In genomic region chr4:59553063-59553738, GRCh38 we compare ENCODE assay signal across 9 cellular contexts.
DNase-seq lines count a peak whose midpoint lies in the region; ATAC-seq and TF ChIP-seq lines count a peak whose summit lies in the region.
"Had no signal": no experiment of that assay in that cellular context is flagged by ENCODE, and none has a peak within 500 bp of the region (broad histone marks: within the 10 kb centered on the region; RNA-seq: fewer than 3 reads in every experiment).

No MANE protein-coding gene starts in this region.

- WGBS in spleen, 5 donors = 13 to 33% (median 25%) methylated on average over 2 of the region's 2 CpGs
- 38 to 63% methylated on average over 2 of the region's 2 CpGs for WGBS in body of pancreas, 2 donors

- H3K4me1 ChIP-seq in spleen = no peaks in the 10 kb centered on the region
- H3K4me1 ChIP-seq in body of pancreas = no peaks in the 10 kb centered on the region

- H3K9me3 ChIP-seq in spleen (peaks cover 0 to 9% (median 0%) of the 10 kb centered on the region in 8 donors), body of pancreas (no peaks in the 10 kb centered on the region)

- TF ChIP-seq CTCF in spleen (IDR thresholded peaks at IDR 0.05 in 8 of 11, conservative IDR thresholded peaks at IDR 0.05 in 3 of 11) = no peak
- TF ChIP-seq CTCF in body of pancreas (IDR thresholded peaks at IDR 0.05) = no peak

- ATAC-seq in esophagus mucosa (peak; percentile 64), body of pancreas (no peak)
- ATAC-seq in activated CD4-positive, CD25-positive, alpha-beta regulatory T cell treated with anti-CD3 and anti-CD28 coated beads, Interleukin-2, amount 50 U/mL, for 24 hours = no peak

- H3K4me3 ChIP-seq in GM08714 (ENCODE audit: low read length) = peak overlapping the region; percentile 13; the same call in 1 of the 2 replicates
- H3K4me3 ChIP-seq in spleen = no peak overlapping the region
- H3K4me3 ChIP-seq in body of pancreas = no peak overlapping the region

- intact Hi-C loops in spleen (cut with DNase I; ENCODE audit: low total_unique reads) = no loop called here
- intact Hi-C loops in body of pancreas (cut with DNase I) = no loop called here

- DNase-seq in H4 (ENCODE audit: low spot score) = peak; percentile 80
- peak; percentile 69 for DNase-seq in NCI-H1694 treated with DMSO at 0.1 percent for 48 hours (lab: John Stamatoyannopoulos, UW)
- DNase-seq in spleen = no peak
- DNase-seq in body of pancreas = no peak
- no peak for DNase-seq in T-helper 9 cell

- TF ChIP-seq POLR2A in spleen (IDR thresholded peaks at IDR 0.05) (no peak), body of pancreas (IDR thresholded peaks at IDR 0.05) (no peak)

- H3K27ac ChIP-seq in spleen (no peak overlapping the region), body of pancreas (no peak overlapping the region)
- H3K27ac ChIP-seq: epithelial cell of prostate had no signal

- H3K36me3 ChIP-seq in spleen (no peaks in the 10 kb centered on the region), body of pancreas (replicated peaks in 1 of 2; ENCODE audit: insufficient read depth in 1 of 2, low read depth in 2 of 2) (no peaks in the 10 kb centered on the region)

- H3K27me3 ChIP-seq in spleen (replicated peaks in 1 of 7) (no peaks in the 10 kb centered on the region), body of pancreas (no peaks in the 10 kb centered on the region)

Comparison
In these comparisons a context has a peak if more than half of its experiments do, and no peak if none do; other contexts are left out.
1. DNase-seq: peak in H4 (single experiment) and NCI-H1694 treated with DMSO at 0.1 percent for 48 hours (single experiment); none in spleen (single experiment), body of pancreas (0 of 4) and T-helper 9 cell (single experiment).